Comparison of ENCODE assay signal across 8 cellular contexts in genomic region chr16:2003827-2004641, GRCh38. TPM values are rescaled to one million over a fixed set of nuclear protein-coding genes. Genes with fewer than 3 reads are reported as not detected.
A peak's percentile ranks its signal among the peaks of the same experiment; 100 is the strongest.
DNase-seq lines count a peak whose midpoint lies in the region; ATAC-seq and TF ChIP-seq lines count a peak whose summit lies in the region.

No MANE protein-coding gene starts in this region.

- H3K4me3 ChIP-seq in AG10803 (ENCODE audit: low read length), result no peak overlapping the region
- peak overlapping the region; percentile 13 for H3K4me3 ChIP-seq in fibroblast of the aortic adventitia (ENCODE audit: low read depth, low read length)
- peak overlapping the region in 2 of 4 donors; percentile 18 to 29 for H3K4me3 ChIP-seq in stomach

- H3K27me3 Mint-ChIP-seq in activated T-helper 17 cell treated with anti-CD3 and anti-CD28 coated beads, Interleukin-2, amount 50 U/mL, for 72 hours, result no peaks in the 10 kb centered on the region
- no peaks in the 10 kb centered on the region for H3K27me3 Mint-ChIP-seq in neural crest cell (ENCODE audit: low read depth)

- H3K4me1 Mint-ChIP-seq in activated T-helper 17 cell treated with anti-CD3 and anti-CD28 coated beads, Interleukin-2, amount 50 U/mL, for 72 hours, result peaks cover 20% of the 10 kb centered on the region
- H3K4me1 Mint-ChIP-seq in neural crest cell, result peaks cover 18% of the 10 kb centered on the region

- DNase-seq in AG10803 (ENCODE audit: low read depth) (peak; percentile 80), LoVo (ENCODE audit: low spot score) (peak; percentile 56), RPMI7951 (ENCODE audit: low read depth) (peak; percentile 67), fibroblast of the aortic adventitia (ENCODE audit: low read depth) (peak; percentile 71), neural crest cell (ENCODE audit: low read depth, low spot score) (peak; percentile 98), stomach (peak; percentile 94)

- H3K9me3 Mint-ChIP-seq in activated T-helper 17 cell treated with anti-CD3 and anti-CD28 coated beads, Interleukin-2, amount 50 U/mL, for 72 hours, result no peaks in the 10 kb centered on the region
- H3K9me3 Mint-ChIP-seq in neural crest cell, result no peaks in the 10 kb centered on the region

- peaks cover 49 to 62% (median 57%) of the 10 kb centered on the region in 4 donors for H3K4me1 ChIP-seq in stomach

- H3K27ac Mint-ChIP-seq in activated T-helper 17 cell treated with anti-CD3 and anti-CD28 coated beads, Interleukin-2, amount 50 U/mL, for 72 hours, result no peak overlapping the region
- no peak overlapping the region for H3K27ac Mint-ChIP-seq in neural crest cell (ENCODE audit: unreplicated experiment)

- intact Hi-C loops in stomach (cut with DNase I; ENCODE audit: low total_unique reads), result no loop called here

- H3K27ac ChIP-seq in stomach, result peak overlapping the region; percentile 32 to 64 (median 46)

- TF ChIP-seq POLR2A in stomach (IDR thresholded peaks at IDR 0.05), result no peak

- ATAC-seq in GM19463 (IDR thresholded peaks at IDR 0.05; ENCODE audit: unreplicated experiment), result peak; percentile 72
- peak; percentile 95 for ATAC-seq in activated T-helper 17 cell treated with anti-CD3 and anti-CD28 coated beads, Interleukin-2, amount 50 U/mL, for 72 hours (replicated peaks)

- H3K36me3 ChIP-seq in stomach, result peaks cover 38 to 60% (median 54%) of the 10 kb centered on the region in 4 donors

- TF ChIP-seq EP300 in stomach (IDR thresholded peaks at IDR 0.05), result no peak

- TF ChIP-seq CTCF in AG10803 (conservative IDR thresholded peaks at IDR 0.05; ENCODE audit: low read length), result peak; percentile 82
- TF ChIP-seq CTCF in fibroblast of the aortic adventitia (IDR thresholded peaks at IDR 0.05; ENCODE audit: insufficient read depth, low read length), result peak; percentile 94
- TF ChIP-seq CTCF in neural crest cell (conservative IDR thresholded peaks at IDR 0.05), result peak; percentile 97
- peak in 5 of 7 experiments; percentile 80 to 93 (median 90) for TF ChIP-seq CTCF in stomach (IDR thresholded peaks at IDR 0.05)

- 23 to 35% (median 26%) methylated on average over 23 to 36 of the region's 36 CpGs for WGBS in stomach, 5 donors

- H3K27me3 ChIP-seq in stomach, result no peaks in the 10 kb centered on the region

- H3K36me3 Mint-ChIP-seq in activated T-helper 17 cell treated with anti-CD3 and anti-CD28 coated beads, Interleukin-2, amount 50 U/mL, for 72 hours (ENCODE audit: low read depth), result peaks cover 45% of the 10 kb centered on the region
- no peaks in the 10 kb centered on the region for H3K36me3 Mint-ChIP-seq in neural crest cell (ENCODE audit: low read depth)

- no peak overlapping the region for H3K4me3 Mint-ChIP-seq in activated T-helper 17 cell treated with anti-CD3 and anti-CD28 coated beads, Interleukin-2, amount 50 U/mL, for 72 hours
- H3K4me3 Mint-ChIP-seq in neural crest cell, result peak overlapping the region; percentile 72

- H3K9me3 ChIP-seq in stomach, result no peaks in the 10 kb centered on the region

RNA-seq across cellular contexts. Expression of gene ZNF598, which starts 5.6 kb away (rescaled TPM):
- 9.7 and 13.6 TPM in 2 replicates for total RNA-seq in RPMI7951 (2014; rRNA removed; shearing (Covaris generic))
- 10 to 100 TPM; 41.2 to 79.6 TPM for total RNA-seq in activated T-helper 17 cell treated with anti-CD3 and anti-CD28 coated beads, Interleukin-2, amount 50 U/mL, for 72 hours
- total RNA-seq in fibroblast of the aortic adventitia (ENCODE audit: low replicate concordance), result 13.8 and 18.8 TPM in 2 replicates
- 55.7 and 62.5 TPM in 2 replicates for total RNA-seq in neural crest cell
- total RNA-seq in stomach, result 10 to 100 TPM; 16.3 to 86.2 (median 34.8) TPM
- 10 to 100 TPM; 21.1 to 31.0 (median 21.4) TPM for polyA plus RNA-seq in stomach

RNA-seq across cellular contexts. Expression of gene SYNGR3, which starts 14.3 kb away (rescaled TPM):
- 5.5 and 6.6 TPM in 2 replicates for total RNA-seq in RPMI7951 (2014; rRNA removed; shearing (Covaris generic))
- 1 to 10 TPM; 5.9 to 7.9 TPM for total RNA-seq in activated T-helper 17 cell treated with anti-CD3 and anti-CD28 coated beads, Interleukin-2, amount 50 U/mL, for 72 hours
- total RNA-seq in fibroblast of the aortic adventitia (ENCODE audit: low replicate concordance) (0.98 and 1.4 TPM in 2 replicates), neural crest cell (2.1 and 2.2 TPM in 2 replicates), stomach (1 to 10 TPM in 1 of 5 donors, not detected in 4; 1.7 TPM)
- 1 to 10 TPM in 1 of 3 donors, not detected in 2; 1.3 TPM for polyA plus RNA-seq in stomach

RNA-seq across cellular contexts. Expression of gene NPW, which starts 15.6 kb away (rescaled TPM):
- total RNA-seq in RPMI7951 (2014; rRNA removed; shearing (Covaris generic)), result 0.20 and 0.24 TPM in 2 replicates
- 1 to 10 TPM in 1 of 2 donors, not detected in 1; 2.8 TPM for total RNA-seq in activated T-helper 17 cell treated with anti-CD3 and anti-CD28 coated beads, Interleukin-2, amount 50 U/mL, for 72 hours
- total RNA-seq in fibroblast of the aortic adventitia (ENCODE audit: low replicate concordance) (0.45 TPM in 1 of 2 replicates, not detected in the other), neural crest cell (0.82 and 1.3 TPM in 2 replicates), stomach (under 1 TPM in 1 of 5 donors, not detected in 4; 0.55 TPM)
- polyA plus RNA-seq in stomach, result 10 to 100 TPM in 1 of 3 donors, 1 to 10 TPM in 2; 1.6 to 12.4 (median 2.4) TPM

RNA-seq across cellular contexts. Expression of gene GFER, which starts 20.0 kb away (rescaled TPM):
- 6.7 and 16.5 TPM in 2 replicates for total RNA-seq in RPMI7951 (2014; rRNA removed; shearing (Covaris generic))
- 10 to 100 TPM; 12.4 to 28.5 TPM for total RNA-seq in activated T-helper 17 cell treated with anti-CD3 and anti-CD28 coated beads, Interleukin-2, amount 50 U/mL, for 72 hours
- total RNA-seq in fibroblast of the aortic adventitia (ENCODE audit: low replicate concordance) (8.6 and 10.5 TPM in 2 replicates), neural crest cell (42.5 and 43.3 TPM in 2 replicates), stomach (100 to 1,000 TPM in 1 of 5 donors, 10 to 100 TPM in 1, 1 to 10 TPM in 3; 3.1 to 313 (median 9.9) TPM)
- polyA plus RNA-seq in stomach, result 10 to 100 TPM; 31.2 to 50.6 (median 36.1) TPM

RNA-seq across cellular contexts. Expression of gene NHERF2, which starts 22.7 kb away (rescaled TPM):
- total RNA-seq in RPMI7951 (2014; rRNA removed; shearing (Covaris generic)), result 49.0 and 51.1 TPM in 2 replicates
- 1 to 10 TPM in 1 of 2 donors, under 1 TPM in 1; 0.21 to 2.9 TPM for total RNA-seq in activated T-helper 17 cell treated with anti-CD3 and anti-CD28 coated beads, Interleukin-2, amount 50 U/mL, for 72 hours
- total RNA-seq in fibroblast of the aortic adventitia (ENCODE audit: low replicate concordance), result 11.5 and 26.3 TPM in 2 replicates
- total RNA-seq in neural crest cell, result 7.6 and 8.1 TPM in 2 replicates
- 100 to 1,000 TPM in 2 of 5 donors, 10 to 100 TPM in 3; 17.4 to 201 (median 95.5) TPM for total RNA-seq in stomach
- polyA plus RNA-seq in stomach, result 100 to 1,000 TPM in 2 of 3 donors, 10 to 100 TPM in 1; 65.4 to 236 (median 157) TPM
